ENCODE assay signal across 18 cellular contexts in genomic region chr7:124489925-124490324, GRCh38.
DNase-seq lines count a peak whose midpoint lies in the region; TF ChIP-seq lines count a peak whose summit lies in the region.
"Had no signal": no experiment of that assay in that cellular context is flagged by ENCODE, and none has a peak within 500 bp of the region (broad histone marks: within the 10 kb centered on the region; RNA-seq: fewer than 3 reads in every experiment).

No MANE protein-coding gene starts in this region.

- no peak for TF ChIP-seq POLR2A in sigmoid colon (IDR thresholded peaks at IDR 0.05)

- WGBS in sigmoid colon, 2 donors = 10 to 64% methylated on average over 3 of the region's 3 CpGs

- H3K9me3 ChIP-seq in sigmoid colon = no peaks in the 10 kb centered on the region
- H3K9me3 ChIP-seq: breast epithelium, SK-N-SH, stomach, upper lobe of left lung had no signal

- DNase-seq in SHP77 (lab: John Stamatoyannopoulos, UW) (peak; percentile 8 to 37), SHP77 treated with DMSO at 0.1 percent for 48 hours (lab: John Stamatoyannopoulos, UW) (no peak), NCI-H345 (lab: John Stamatoyannopoulos, UW) (peak; percentile 77), dorsolateral prefrontal cortex (no peak), superior temporal gyrus (ENCODE audit: extremely low spot score) (peak; percentile 38), nucleus accumbens (lab: John Stamatoyannopoulos, UW) (no peak), posterior cingulate gyrus (no peak), sigmoid colon (no peak)
- DNase-seq: activated CD4-positive, alpha-beta T cell treated with anti-CD3 and anti-CD28 coated beads for 1 hour; erythroblast; NCI-H226; OCI-M1; SK-N-SH; stimulated activated CD4-positive, alpha-beta T cell treated with anti-CD3 and anti-CD28 coated beads, Interleukin-2, amount 100 ng/mL, for 24 hours; stomach; upper lobe of left lung had no signal

- H3K27me3 ChIP-seq in dorsolateral prefrontal cortex (no peaks in the 10 kb centered on the region), sigmoid colon (no peaks in the 10 kb centered on the region)
- H3K27me3 ChIP-seq: breast epithelium, stomach, upper lobe of left lung had no signal

- no peaks in the 10 kb centered on the region for H3K4me1 ChIP-seq in sigmoid colon
- H3K4me1 ChIP-seq: breast epithelium, upper lobe of left lung had no signal

- TF ChIP-seq EP300 in sigmoid colon (IDR thresholded peaks at IDR 0.05) = no peak

- H3K4me3 ChIP-seq in dorsolateral prefrontal cortex = peak overlapping the region in 50 of 59 donors; percentile 1 to 63 (median 32)
- no peak overlapping the region for H3K4me3 ChIP-seq in sigmoid colon
- H3K4me3 ChIP-seq: breast epithelium, stomach, upper lobe of left lung had no signal

- TF ChIP-seq CTCF in dorsolateral prefrontal cortex (IDR thresholded peaks at IDR 0.05 in 54 of 56, conservative IDR thresholded peaks at IDR 0.05 in 2 of 56; ENCODE audit: low read depth in 1 of 56, partially characterized antibody in 56 of 56) = no peak
- TF ChIP-seq CTCF in sigmoid colon (IDR thresholded peaks at IDR 0.05) = no peak

- intact Hi-C loops in dorsolateral prefrontal cortex (cut with DNase I) = no loop called here
- intact Hi-C loops in posterior cingulate gyrus (cut with DNase I) = no loop called here
- intact Hi-C loops in sigmoid colon (cut with DNase I) = no loop called here

- H3K36me3 ChIP-seq in sigmoid colon = no peaks in the 10 kb centered on the region
- H3K36me3 ChIP-seq: breast epithelium, stomach, upper lobe of left lung had no signal

- H3K27ac ChIP-seq in dorsolateral prefrontal cortex = peak overlapping the region in 1 of 59 donors; percentile 31
- no peak overlapping the region for H3K27ac ChIP-seq in sigmoid colon
- H3K27ac ChIP-seq: breast epithelium, C4-2B, stomach, upper lobe of left lung had no signal

Comparison
In these comparisons a context has a peak if more than half of its experiments do, and no peak if none do; other contexts are left out.
1. DNase-seq: peak in SHP77 (2 of 2), NCI-H345 (single experiment) and superior temporal gyrus (single experiment); none in SHP77 treated with DMSO at 0.1 percent for 48 hours (single experiment), dorsolateral prefrontal cortex (0 of 10), nucleus accumbens (0 of 56), posterior cingulate gyrus (0 of 10) and sigmoid colon (single experiment).
2. H3K4me3 ChIP-seq: peak in dorsolateral prefrontal cortex (50 of 59); none in sigmoid colon (0 of 4).